In genomic region chr7:24834150-24834798, GRCh38 we compare ENCODE assay signal across 10 cellular contexts.
DNase-seq lines count a peak whose midpoint lies in the region; ATAC-seq and TF ChIP-seq lines count a peak whose summit lies in the region.
"Had no signal": no experiment of that assay in that cellular context is flagged by ENCODE, and none has a peak within 500 bp of the region (broad histone marks: within the 10 kb centered on the region; RNA-seq: fewer than 3 reads in every experiment).

No MANE protein-coding gene starts in this region.

- ATAC-seq in HG02885 (IDR thresholded peaks at IDR 0.05; ENCODE audit: poor library complexity, unreplicated experiment): peak; percentile 60
- ATAC-seq in stimulated activated effector memory CD8-positive, alpha-beta T cell treated with anti-CD3 and anti-CD28 coated beads, Interleukin-12 subunit alpha, Interleukin-12 subunit beta, amount 100 ng/mL, for 72 hours: no peak
- ATAC-seq: T-cell had no signal

- no peaks in the 10 kb centered on the region for H3K27me3 ChIP-seq in stomach

- no peaks in the 10 kb centered on the region for H3K27me3 Mint-ChIP-seq in activated CD4-positive, alpha-beta memory T cell treated with anti-CD3 and anti-CD28 coated beads for 36 hours
- H3K27me3 Mint-ChIP-seq: activated naive CD8-positive, alpha-beta T cell treated with anti-CD3 and anti-CD28 coated beads, Interleukin-2, amount 10 ng/mL, durations not matched to agents 7 days and 5 days; T-cell had no signal

- H3K27ac ChIP-seq in angular gyrus (ENCODE audit: low read depth, low read length): peak overlapping the region; percentile 53
- H3K27ac ChIP-seq in stomach: peak overlapping the region in 2 of 5 donors; percentile 46 to 47

- H3K4me1 ChIP-seq in stomach: peaks cover 0 to 17% (median 4%) of the 10 kb centered on the region in 4 donors

- DNase-seq in stimulated activated effector memory CD8-positive, alpha-beta T cell treated with anti-CD3 and anti-CD28 coated beads, Interleukin-12 subunit alpha, Interleukin-12 subunit beta, amount 100 ng/mL, for 72 hours (ENCODE audit: low spot score in 2 of 2): no peak
- DNase-seq in GOT3 (lab: John Stamatoyannopoulos, UW): no peak
- DNase-seq in stomach: no peak
- DNase-seq in activated CD4-positive, alpha-beta memory T cell treated with anti-CD3 and anti-CD28 coated beads for 36 hours: no peak
- DNase-seq: activated naive CD8-positive, alpha-beta T cell treated with anti-CD3 and anti-CD28 coated beads, Interleukin-2, amount 10 ng/mL, durations not matched to agents 7 days and 5 days; stimulated activated naive CD4-positive, alpha-beta T cell had no signal

- TF ChIP-seq CTCF in stomach (IDR thresholded peaks at IDR 0.05): no peak

- 78 to 90% (median 87%) methylated on average over 22 to 25 of the region's 25 CpGs for WGBS in stomach, 5 donors

- H3K9me3 ChIP-seq in stomach: no peaks in the 10 kb centered on the region

- no peak overlapping the region for H3K4me3 ChIP-seq in stomach

- H3K4me3 Mint-ChIP-seq in stimulated activated effector memory CD8-positive, alpha-beta T cell treated with anti-CD3 and anti-CD28 coated beads, Interleukin-12 subunit alpha, Interleukin-12 subunit beta, amount 100 ng/mL, for 72 hours: no peak overlapping the region
- no peak overlapping the region for H3K4me3 Mint-ChIP-seq in activated CD4-positive, alpha-beta memory T cell treated with anti-CD3 and anti-CD28 coated beads for 36 hours
- H3K4me3 Mint-ChIP-seq: activated naive CD8-positive, alpha-beta T cell treated with anti-CD3 and anti-CD28 coated beads, Interleukin-2, amount 10 ng/mL, durations not matched to agents 7 days and 5 days; T-cell had no signal

- POLR2A ChIA-PET in activated CD4-positive, alpha-beta memory T cell treated with anti-CD3 and anti-CD28 coated beads for 36 hours (lab: Charles Lee): no interaction called here

- peaks cover 0 to 7% (median 4%) of the 10 kb centered on the region in 4 donors for H3K36me3 ChIP-seq in stomach

- intact Hi-C loops in stomach (cut with DNase I; ENCODE audit: low total_unique reads): no loop called here
- intact Hi-C loops in activated CD4-positive, alpha-beta memory T cell treated with anti-CD3 and anti-CD28 coated beads for 36 hours (cut with micrococcal nuclease): no loop called here

- peak; percentile 34 for TF ChIP-seq POLR2A in GM19099 (IDR thresholded peaks at IDR 0.05; ENCODE audit: extremely low read depth, insufficient read length, low read depth)
- no peak for TF ChIP-seq POLR2A in stomach (IDR thresholded peaks at IDR 0.05)

- H3K9me3 Mint-ChIP-seq in stimulated activated effector memory CD8-positive, alpha-beta T cell treated with anti-CD3 and anti-CD28 coated beads, Interleukin-12 subunit alpha, Interleukin-12 subunit beta, amount 100 ng/mL, for 72 hours: no peaks in the 10 kb centered on the region
- no peaks in the 10 kb centered on the region for H3K9me3 Mint-ChIP-seq in activated CD4-positive, alpha-beta memory T cell treated with anti-CD3 and anti-CD28 coated beads for 36 hours
- H3K9me3 Mint-ChIP-seq: activated naive CD8-positive, alpha-beta T cell treated with anti-CD3 and anti-CD28 coated beads, Interleukin-2, amount 10 ng/mL, durations not matched to agents 7 days and 5 days; T-cell had no signal

- peaks cover 52% of the 10 kb centered on the region for H3K4me1 Mint-ChIP-seq in stimulated activated effector memory CD8-positive, alpha-beta T cell treated with anti-CD3 and anti-CD28 coated beads, Interleukin-12 subunit alpha, Interleukin-12 subunit beta, amount 100 ng/mL, for 72 hours
- H3K4me1 Mint-ChIP-seq in activated CD4-positive, alpha-beta memory T cell treated with anti-CD3 and anti-CD28 coated beads for 36 hours (ENCODE audit: low read depth): peaks cover 51% of the 10 kb centered on the region

- TF ChIP-seq EP300 in stomach (IDR thresholded peaks at IDR 0.05): no peak

- peaks cover 87% of the 10 kb centered on the region for H3K36me3 Mint-ChIP-seq in stimulated activated effector memory CD8-positive, alpha-beta T cell treated with anti-CD3 and anti-CD28 coated beads, Interleukin-12 subunit alpha, Interleukin-12 subunit beta, amount 100 ng/mL, for 72 hours
- peaks cover 54% of the 10 kb centered on the region for H3K36me3 Mint-ChIP-seq in activated CD4-positive, alpha-beta memory T cell treated with anti-CD3 and anti-CD28 coated beads for 36 hours

- H3K27ac Mint-ChIP-seq in stimulated activated effector memory CD8-positive, alpha-beta T cell treated with anti-CD3 and anti-CD28 coated beads, Interleukin-12 subunit alpha, Interleukin-12 subunit beta, amount 100 ng/mL, for 72 hours: peak overlapping the region; percentile 56
- no peak overlapping the region for H3K27ac Mint-ChIP-seq in activated CD4-positive, alpha-beta memory T cell treated with anti-CD3 and anti-CD28 coated beads for 36 hours
- H3K27ac Mint-ChIP-seq: activated naive CD8-positive, alpha-beta T cell treated with anti-CD3 and anti-CD28 coated beads, Interleukin-2, amount 10 ng/mL, durations not matched to agents 7 days and 5 days had no signal

- CTCF ChIA-PET in activated CD4-positive, alpha-beta memory T cell treated with anti-CD3 and anti-CD28 coated beads for 36 hours (lab: Charles Lee): interaction anchor here (1.0 to 3.2 kb wide), 3 partner anchors 13 to 145 kb away, joined by 3 to 11 read pairs (median 6); no protein-coding TSS in a partner anchor
